1 cellular context compared by ENCODE assay signal in genomic region chr19:45959517-45960025, GRCh38.
TF ChIP-seq lines count a peak whose summit lies in the region.

No MANE protein-coding gene starts in this region.

TF ChIP-seq in GM23338, 12 proteins besides CTCF, POLR2A, EP300 and RAD21 (continued from another document):
- no peak for TF ChIP-seq ZNF462 (CRISPR knock-in tag; IDR thresholded peaks at IDR 0.05)
- no peak for TF ChIP-seq ETS1 (IDR thresholded peaks at IDR 0.05)
- TF ChIP-seq NANOG (IDR thresholded peaks at IDR 0.05; ENCODE audit: borderline replicate concordance), result no peak
- TF ChIP-seq STAT1 (IDR thresholded peaks at IDR 0.05; ENCODE audit: unreplicated experiment), result no peak
- TF ChIP-seq CREB1 (CRISPR knock-in tag; IDR thresholded peaks at IDR 0.05; ENCODE audit: low read depth), result no peak
- TF ChIP-seq ZNF114 (CRISPR knock-in tag; IDR thresholded peaks at IDR 0.05), result no peak
- TF ChIP-seq EZH2phosphoT487 (IDR thresholded peaks at IDR 0.05; ENCODE audit: unreplicated experiment), result no peak
- TF ChIP-seq EZH2 (IDR thresholded peaks at IDR 0.05; ENCODE audit: low read depth, unreplicated experiment), result no peak
- no peak for TF ChIP-seq JUNB (IDR thresholded peaks at IDR 0.05; ENCODE audit: unreplicated experiment)
- TF ChIP-seq ZNF331 (CRISPR knock-in tag; IDR thresholded peaks at IDR 0.05; ENCODE audit: low read depth), result no peak
- TF ChIP-seq POLR2AphosphoS5 (IDR thresholded peaks at IDR 0.05; ENCODE audit: low read depth), result no peak
